Comparison of ENCODE assay signal across 14 cellular contexts in genomic region chr6:70219943-70220613, GRCh38.
DNase-seq lines count a peak whose midpoint lies in the region; ATAC-seq and TF ChIP-seq lines count a peak whose summit lies in the region.
"Had no signal": no experiment of that assay in that cellular context is flagged by ENCODE, and none has a peak within 500 bp of the region (broad histone marks: within the 10 kb centered on the region; RNA-seq: fewer than 3 reads in every experiment).

No MANE protein-coding gene starts in this region.

- CTCF ChIA-PET in HEK293 (lab: Yijun Ruan, JAX): interaction anchor here (0.6 to 5.7 kb wide), 31 partner anchors 9 to 1030 kb away, joined by 3 to 112 read pairs (median 7); no protein-coding TSS in a partner anchor

- no peak overlapping the region for H3K27ac Mint-ChIP-seq in CD14-positive monocyte
- H3K27ac Mint-ChIP-seq: CD4-positive, alpha-beta memory T cell; HFFc6 had no signal

- H3K27ac ChIP-seq in HEK293 (ENCODE audit: extremely low read depth, low read depth, low read length): no peak overlapping the region
- H3K27ac ChIP-seq: GM23248, HL-60 had no signal

- H3K4me1 ChIP-seq in HEK293 (ENCODE audit: control insufficient read depth, insufficient read depth, low read length): no peaks in the 10 kb centered on the region
- H3K4me1 ChIP-seq in mucosa of descending colon (ENCODE audit: low read depth): peaks cover 16% of the 10 kb centered on the region
- H3K4me1 ChIP-seq: BE2C had no signal

- peak; percentile 23 for DNase-seq in SW480 (ENCODE audit: low spot score)
- DNase-seq in mucosa of descending colon: peak in 1 of 3 donors; percentile 34
- DNase-seq in CD14-positive monocyte (ENCODE audit: low spot score): no peak
- DNase-seq in NCI-H446 treated with DMSO at 0.1 percent for 48 hours (lab: John Stamatoyannopoulos, UW): no peak
- no peak for DNase-seq in anterior cingulate cortex (lab: John Stamatoyannopoulos, UW)
- DNase-seq: BE2C, C1 segment of cervical spinal cord, HFFc6 had no signal

- no peaks in the 10 kb centered on the region for H3K36me3 ChIP-seq in HEK293 (ENCODE audit: control insufficient read depth in 2 of 2, insufficient read depth in 1 of 2, low read length in 2 of 2)
- H3K36me3 ChIP-seq in mucosa of descending colon (ENCODE audit: low read depth): no peaks in the 10 kb centered on the region
- H3K36me3 ChIP-seq: BE2C had no signal

- intact Hi-C loops in mucosa of descending colon (cut with DNase I, micrococcal nuclease) (loop anchor here in 1 of 2 donors (5.0 kb wide), 1 partner anchor 67 kb away; no protein-coding TSS in a partner anchor), CD14-positive monocyte (cut with micrococcal nuclease) (no loop called here)

- no peaks in the 10 kb centered on the region for H3K9me3 Mint-ChIP-seq in CD14-positive monocyte
- H3K9me3 Mint-ChIP-seq: CD4-positive, alpha-beta memory T cell; HFFc6 had no signal

- H3K27me3 Mint-ChIP-seq in CD14-positive monocyte (ENCODE audit: low read depth in 3 of 3): peaks cover 1 to 2% (median 1%) of the 10 kb centered on the region in 3 donors

- POLR2A ChIA-PET in HEK293 (lab: Yijun Ruan, JAX): no interaction called here

- no peak for TF ChIP-seq CTCF in HEK293 (tag by site-specific recombination; IDR thresholded peaks at IDR 0.05)
- no peak for TF ChIP-seq CTCF in mucosa of descending colon (IDR thresholded peaks at IDR 0.05)
- no peak for TF ChIP-seq CTCF in CD14-positive monocyte (IDR thresholded peaks at IDR 0.05)

- ATAC-seq in esophagus mucosa (peak; percentile 69), mucosa of descending colon (peak; percentile 74), GM19397 (IDR thresholded peaks at IDR 0.05; ENCODE audit: unreplicated experiment) (no peak)

- no peaks in the 10 kb centered on the region for H3K9me3 ChIP-seq in HEK293 (ENCODE audit: control insufficient read depth, insufficient read depth, low read depth, low read length)
- no peaks in the 10 kb centered on the region for H3K9me3 ChIP-seq in mucosa of descending colon
- H3K9me3 ChIP-seq: BE2C had no signal

- H3K4me1 Mint-ChIP-seq in CD14-positive monocyte: no peaks in the 10 kb centered on the region
- H3K4me1 Mint-ChIP-seq: CD4-positive, alpha-beta memory T cell had no signal

- no peak overlapping the region for H3K4me3 Mint-ChIP-seq in CD14-positive monocyte
- H3K4me3 Mint-ChIP-seq: CD4-positive, alpha-beta memory T cell; HFFc6 had no signal

- no peak overlapping the region for H3K4me3 ChIP-seq in HEK293 (ENCODE audit: low read depth, low read length)
- H3K4me3 ChIP-seq in mucosa of descending colon: no peak overlapping the region
- H3K4me3 ChIP-seq: GM23248 had no signal

- H3K36me3 Mint-ChIP-seq in CD14-positive monocyte: no peaks in the 10 kb centered on the region
- H3K36me3 Mint-ChIP-seq: CD4-positive, alpha-beta memory T cell had no signal

TF ChIP-seq in HEK293, 187 proteins besides CTCF, POLR2A, EP300 and RAD21 (continues in another document):
- TF ChIP-seq ZNF221 (tag by site-specific recombination; IDR thresholded peaks at IDR 0.05; ENCODE audit: borderline replicate concordance): no peak
- TF ChIP-seq ZNF426 (tag by site-specific recombination; IDR thresholded peaks at IDR 0.05): no peak
- no peak for TF ChIP-seq ZBTB20 (tag by site-specific recombination; IDR thresholded peaks at IDR 0.05)
- TF ChIP-seq ZSCAN4 (tag by site-specific recombination; IDR thresholded peaks at IDR 0.05): 0 out of 2 replicates have a peak, but pooled peaks have one; percentile 35
- TF ChIP-seq ZNF521 (tag by site-specific recombination; IDR thresholded peaks at IDR 0.05): no peak
- TF ChIP-seq OSR2 (tag by site-specific recombination; IDR thresholded peaks at IDR 0.05): no peak
- TF ChIP-seq ZNF37A (tag by site-specific recombination; IDR thresholded peaks at IDR 0.05): no peak
- TF ChIP-seq GLI4 (tag by site-specific recombination; IDR thresholded peaks at IDR 0.05): no peak
- TF ChIP-seq, protein P1, sequence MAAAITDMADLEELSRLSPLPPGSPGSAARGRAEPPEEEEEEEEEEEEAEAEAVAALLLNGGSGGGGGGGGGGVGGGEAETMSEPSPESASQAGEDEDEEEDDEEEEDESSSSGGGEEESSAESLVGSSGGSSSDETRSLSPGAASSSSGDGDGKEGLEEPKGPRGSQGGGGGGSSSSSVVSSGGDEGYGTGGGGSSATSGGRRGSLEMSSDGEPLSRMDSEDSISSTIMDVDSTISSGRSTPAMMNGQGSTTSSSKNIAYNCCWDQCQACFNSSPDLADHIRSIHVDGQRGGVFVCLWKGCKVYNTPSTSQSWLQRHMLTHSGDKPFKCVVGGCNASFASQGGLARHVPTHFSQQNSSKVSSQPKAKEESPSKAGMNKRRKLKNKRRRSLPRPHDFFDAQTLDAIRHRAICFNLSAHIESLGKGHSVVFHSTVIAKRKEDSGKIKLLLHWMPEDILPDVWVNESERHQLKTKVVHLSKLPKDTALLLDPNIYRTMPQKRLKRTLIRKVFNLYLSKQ (tag by site-specific recombination; IDR thresholded peaks at IDR 0.05; ENCODE audit: borderline replicate concordance): no peak
- TF ChIP-seq PRDM10 (tag by site-specific recombination; IDR thresholded peaks at IDR 0.05): no peak
- no peak for TF ChIP-seq ZNF76 (tag by site-specific recombination; IDR thresholded peaks at IDR 0.05; ENCODE audit: borderline replicate concordance, low read depth)
- peak; percentile 79 for TF ChIP-seq KLF1 (tag by site-specific recombination; IDR thresholded peaks at IDR 0.05)
- TF ChIP-seq ZNF529 (tag by site-specific recombination; IDR thresholded peaks at IDR 0.05; ENCODE audit: insufficient replicate concordance): no peak
- no peak for TF ChIP-seq ZBTB26 (tag by site-specific recombination; optimal IDR thresholded peaks at IDR 0.05)
- no peak for TF ChIP-seq SP7 (tag by site-specific recombination; IDR thresholded peaks at IDR 0.05)
- TF ChIP-seq ELK4 (IDR thresholded peaks at IDR 0.05; ENCODE audit: borderline replicate concordance, low read depth, low read length): no peak
- no peak for TF ChIP-seq ZNF768 (tag by site-specific recombination; IDR thresholded peaks at IDR 0.05)
- TF ChIP-seq ZNF549 (tag by site-specific recombination; IDR thresholded peaks at IDR 0.05): no peak
- TF ChIP-seq SETDB1 (IDR thresholded peaks at IDR 0.05; ENCODE audit: insufficient read length, low read length): no peak
- TF ChIP-seq ZNF19 (tag by site-specific recombination; IDR thresholded peaks at IDR 0.05; ENCODE audit: low read depth): no peak
- no peak for TF ChIP-seq ZFP3 (tag by site-specific recombination; IDR thresholded peaks at IDR 0.05; ENCODE audit: low read depth)
